Comparison of ENCODE assay signal across 1 cellular context in genomic region chr16:85523602-85524364, GRCh38.
TF ChIP-seq lines count a peak whose summit lies in the region.

No MANE protein-coding gene starts in this region.

TF ChIP-seq in K562, 482 proteins besides CTCF, POLR2A, EP300 and RAD21:
- 0 out of 4 replicates have a peak, but pooled peaks of 1 of the 2 experiments have one; percentile 54 for TF ChIP-seq UBTF (IDR thresholded peaks at IDR 0.05; ENCODE audit: borderline replicate concordance in 1 of 2, low read depth in 2 of 2, low read length in 2 of 2)
- TF ChIP-seq NFXL1 (CRISPR knock-in tag; IDR thresholded peaks at IDR 0.05), result no peak
- 0 out of 2 replicates have a peak, but pooled peaks have one; percentile 8 for TF ChIP-seq PHF8 (IDR thresholded peaks at IDR 0.05; ENCODE audit: borderline replicate concordance, low read length)
- peak; percentile 28 for TF ChIP-seq RBBP5 (IDR thresholded peaks at IDR 0.05; ENCODE audit: borderline replicate concordance, insufficient read depth, low read length, poor library complexity, severe bottlenecking)
- TF ChIP-seq ZNF395 (CRISPR knock-in tag; IDR thresholded peaks at IDR 0.05), result no peak
- TF ChIP-seq KDM4B (IDR thresholded peaks at IDR 0.05; ENCODE audit: borderline replicate concordance in 2 of 2, low read depth in 1 of 2), result 0 out of 4 replicates have a peak, but pooled peaks of 1 of the 2 experiments have one; percentile 45
- peak; percentile 83 for TF ChIP-seq NFIC (IDR thresholded peaks at IDR 0.05)
- TF ChIP-seq USF1 (CRISPR knock-in tag; IDR thresholded peaks at IDR 0.05), result peak; percentile 46
- TF ChIP-seq FOXP4 (CRISPR knock-in tag; IDR thresholded peaks at IDR 0.05; ENCODE audit: borderline replicate concordance), result no peak
- TF ChIP-seq ZNF318 (IDR thresholded peaks at IDR 0.05; ENCODE audit: borderline replicate concordance in 1 of 2, low read depth in 1 of 2), result no peak
- TF ChIP-seq POLR2G (IDR thresholded peaks at IDR 0.05; ENCODE audit: low read depth, low read length), result 0 out of 2 replicates have a peak, but pooled peaks have one; percentile 32
- TF ChIP-seq RBFOX2 (IDR thresholded peaks at IDR 0.05; ENCODE audit: low read depth, low read length), result 0 out of 2 replicates have a peak, but pooled peaks have one; percentile 17
- TF ChIP-seq ZFP36 (IDR thresholded peaks at IDR 0.05; ENCODE audit: low read depth, low read length, partially characterized antibody), result peak; percentile 59
- TF ChIP-seq, protein P1, sequence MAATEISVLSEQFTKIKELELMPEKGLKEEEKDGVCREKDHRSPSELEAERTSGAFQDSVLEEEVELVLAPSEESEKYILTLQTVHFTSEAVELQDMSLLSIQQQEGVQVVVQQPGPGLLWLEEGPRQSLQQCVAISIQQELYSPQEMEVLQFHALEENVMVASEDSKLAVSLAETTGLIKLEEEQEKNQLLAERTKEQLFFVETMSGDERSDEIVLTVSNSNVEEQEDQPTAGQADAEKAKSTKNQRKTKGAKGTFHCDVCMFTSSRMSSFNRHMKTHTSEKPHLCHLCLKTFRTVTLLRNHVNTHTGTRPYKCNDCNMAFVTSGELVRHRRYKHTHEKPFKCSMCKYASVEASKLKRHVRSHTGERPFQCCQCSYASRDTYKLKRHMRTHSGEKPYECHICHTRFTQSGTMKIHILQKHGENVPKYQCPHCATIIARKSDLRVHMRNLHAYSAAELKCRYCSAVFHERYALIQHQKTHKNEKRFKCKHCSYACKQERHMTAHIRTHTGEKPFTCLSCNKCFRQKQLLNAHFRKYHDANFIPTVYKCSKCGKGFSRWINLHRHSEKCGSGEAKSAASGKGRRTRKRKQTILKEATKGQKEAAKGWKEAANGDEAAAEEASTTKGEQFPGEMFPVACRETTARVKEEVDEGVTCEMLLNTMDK (IDR thresholded peaks at IDR 0.05; ENCODE audit: borderline replicate concordance, insufficient read depth, low read depth, low read length, poor library complexity, severe bottlenecking), result no peak
- TF ChIP-seq MYBL2 (IDR thresholded peaks at IDR 0.05; ENCODE audit: low read depth), result no peak
- no peak for TF ChIP-seq MYBL2 (CRISPR knock-in tag; IDR thresholded peaks at IDR 0.05; ENCODE audit: borderline replicate concordance)
- peak in 1 of 2 experiments; percentile 25; a peak in 1 of 4 replicates for TF ChIP-seq FOXK2 (conservative IDR thresholded peaks at IDR 0.05 in 1 of 2, IDR thresholded peaks at IDR 0.05 in 1 of 2; ENCODE audit: low read depth in 2 of 2)
- peak; percentile 21 to 61; a peak in 3 of 4 replicates for TF ChIP-seq NRF1 (conservative IDR thresholded peaks at IDR 0.05 in 1 of 2, IDR thresholded peaks at IDR 0.05 in 1 of 2)
- TF ChIP-seq ETV6 (IDR thresholded peaks at IDR 0.05; ENCODE audit: borderline replicate concordance in 1 of 2, low read depth in 2 of 2, low read length in 1 of 2), result no peak
- TF ChIP-seq ETV6 (CRISPR knock-in tag; IDR thresholded peaks at IDR 0.05; ENCODE audit: borderline replicate concordance), result no peak
- TF ChIP-seq ZBTB7A (IDR thresholded peaks at IDR 0.05; ENCODE audit: borderline replicate concordance, control insufficient read depth, low read depth, low read length), result peak; percentile 83; the same call in 1 of the 2 replicates
- no peak for TF ChIP-seq ZFP1 (CRISPR knock-in tag; IDR thresholded peaks at IDR 0.05)
- TF ChIP-seq FOXA3 (CRISPR knock-in tag; conservative IDR thresholded peaks at IDR 0.05 in 1 of 2, IDR thresholded peaks at IDR 0.05 in 1 of 2), result 0 out of 4 replicates have a peak, but pooled peaks of 1 of the 2 experiments have one; percentile 10
- TF ChIP-seq NEUROD1 (IDR thresholded peaks at IDR 0.05; ENCODE audit: borderline replicate concordance, low read depth, low read length, partially characterized antibody), result no peak
- no peak for TF ChIP-seq BRCA1 (IDR thresholded peaks at IDR 0.05)
- 0 out of 2 replicates have a peak, but pooled peaks have one; percentile 40 for TF ChIP-seq BRCA1 (CRISPR knock-in tag; IDR thresholded peaks at IDR 0.05)
- no peak for TF ChIP-seq HLTF (IDR thresholded peaks at IDR 0.05)
- peak; percentile 97 for TF ChIP-seq BHLHE40 (IDR thresholded peaks at IDR 0.05; ENCODE audit: low read length)
- no peak for TF ChIP-seq COPS2 (conservative IDR thresholded peaks at IDR 0.05)
- TF ChIP-seq, protein P2, sequence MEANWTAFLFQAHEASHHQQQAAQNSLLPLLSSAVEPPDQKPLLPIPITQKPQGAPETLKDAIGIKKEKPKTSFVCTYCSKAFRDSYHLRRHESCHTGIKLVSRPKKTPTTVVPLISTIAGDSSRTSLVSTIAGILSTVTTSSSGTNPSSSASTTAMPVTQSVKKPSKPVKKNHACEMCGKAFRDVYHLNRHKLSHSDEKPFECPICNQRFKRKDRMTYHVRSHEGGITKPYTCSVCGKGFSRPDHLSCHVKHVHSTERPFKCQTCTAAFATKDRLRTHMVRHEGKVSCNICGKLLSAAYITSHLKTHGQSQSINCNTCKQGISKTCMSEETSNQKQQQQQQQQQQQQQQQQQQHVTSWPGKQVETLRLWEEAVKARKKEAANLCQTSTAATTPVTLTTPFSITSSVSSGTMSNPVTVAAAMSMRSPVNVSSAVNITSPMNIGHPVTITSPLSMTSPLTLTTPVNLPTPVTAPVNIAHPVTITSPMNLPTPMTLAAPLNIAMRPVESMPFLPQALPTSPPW (CRISPR knock-in tag; IDR thresholded peaks at IDR 0.05), result peak; percentile 84
- TF ChIP-seq SMAD4 (CRISPR knock-in tag; conservative IDR thresholded peaks at IDR 0.05), result peak; percentile 54; the same call in 1 of the 2 replicates
- 0 out of 2 replicates have a peak, but pooled peaks have one; percentile 16 for TF ChIP-seq ATF7 (IDR thresholded peaks at IDR 0.05)
- no peak for TF ChIP-seq XRCC3 (IDR thresholded peaks at IDR 0.05)
- peak; percentile 35; the same call in 1 of the 2 replicates for TF ChIP-seq CXXC5 (CRISPR knock-in tag; IDR thresholded peaks at IDR 0.05)
- 0 out of 2 replicates have a peak, but pooled peaks have one; percentile 39 for TF ChIP-seq ZC3H4 (CRISPR knock-in tag; IDR thresholded peaks at IDR 0.05; ENCODE audit: borderline replicate concordance)
- no peak for TF ChIP-seq ZNF347 (CRISPR knock-in tag; IDR thresholded peaks at IDR 0.05; ENCODE audit: low read depth)
- TF ChIP-seq ERF (CRISPR knock-in tag; IDR thresholded peaks at IDR 0.05), result no peak
- TF ChIP-seq MAZ (CRISPR knock-in tag; conservative IDR thresholded peaks at IDR 0.05 in 1 of 2, IDR thresholded peaks at IDR 0.05 in 1 of 2), result peak; percentile 64 to 80
- 0 out of 2 replicates have a peak, but pooled peaks have one; percentile 24 for TF ChIP-seq MYC (IDR thresholded peaks at IDR 0.05; ENCODE audit: low read depth, low read length)
- TF ChIP-seq MYC (CRISPR knock-in tag; IDR thresholded peaks at IDR 0.05; ENCODE audit: borderline replicate concordance, low read depth), result no peak
- TF ChIP-seq, protein P3, sequence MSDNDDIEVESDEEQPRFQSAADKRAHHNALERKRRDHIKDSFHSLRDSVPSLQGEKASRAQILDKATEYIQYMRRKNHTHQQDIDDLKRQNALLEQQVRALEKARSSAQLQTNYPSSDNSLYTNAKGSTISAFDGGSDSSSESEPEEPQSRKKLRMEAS (CRISPR knock-in tag; IDR thresholded peaks at IDR 0.05), result peak; percentile 48; the same call in 1 of the 2 replicates
- no peak for TF ChIP-seq HOXB6 (CRISPR knock-in tag; IDR thresholded peaks at IDR 0.05; ENCODE audit: borderline replicate concordance)
- TF ChIP-seq ZNF431 (CRISPR knock-in tag; IDR thresholded peaks at IDR 0.05), result no peak
- no peak for TF ChIP-seq RFX1 (IDR thresholded peaks at IDR 0.05)
